ENCODE assay signal across 11 cellular contexts in genomic region chr1:75765697-75766355, GRCh38. TPM values are rescaled to one million over a fixed set of nuclear protein-coding genes. Genes with fewer than 3 reads are reported as not detected.
DNase-seq lines count a peak whose midpoint lies in the region; ATAC-seq and TF ChIP-seq lines count a peak whose summit lies in the region.
"Had no signal": no experiment of that assay in that cellular context is flagged by ENCODE, and none has a peak within 500 bp of the region (broad histone marks: within the 10 kb centered on the region; RNA-seq: fewer than 3 reads in every experiment).

No MANE protein-coding gene starts in this region.

- peak overlapping the region; percentile 69; the same call in 1 of the 2 replicates for H3K27ac ChIP-seq in RWPE1
- H3K27ac ChIP-seq: WERI-Rb-1 had no signal

- peak; percentile 90 for DNase-seq in ELR (ENCODE audit: low read depth)
- peak; percentile 67 for DNase-seq in RWPE1 (ENCODE audit: low spot score)
- DNase-seq in renal cortical epithelial cell (ENCODE audit: low read depth) = peak; percentile 66
- DNase-seq in Ammon's horn (ENCODE audit: low spot score) = no peak
- no peak for DNase-seq in activated gamma-delta T cell treated with Interleukin-2 at 50 U/mL for 16 hours
- no peak for DNase-seq in middle frontal gyrus (ENCODE audit: extremely low spot score, low spot score)
- DNase-seq: hypothalamus; stimulated activated CD4-positive, alpha-beta T cell treated with anti-CD3 and anti-CD28 coated beads, Interleukin-12 subunit alpha, Interleukin-12 subunit beta, amount 100 ng/mL, for 4 hours; WERI-Rb-1 had no signal

- CTCF ChIA-PET in RWPE1 (lab: Yijun Ruan, JAX) = interaction anchor here (0.6 kb wide), 1 partner anchor 38 kb away, joined by 3 read pairs; no protein-coding TSS in a partner anchor

- POLR2A ChIA-PET in RWPE1 (lab: Yijun Ruan, JAX; ENCODE audit: low non-redundant PET) = no interaction called here

- ATAC-seq in esophagus mucosa (peak; percentile 81), GM21825 (IDR thresholded peaks at IDR 0.05; ENCODE audit: unreplicated experiment) (no peak)

- TF ChIP-seq CTCF in RWPE1 (conservative IDR thresholded peaks at IDR 0.05; ENCODE audit: low read depth) = no peak

RNA-seq across cellular contexts. Expression of gene RABGGTB, which starts 20.2 kb away (rescaled TPM):
- total RNA-seq in esophagus mucosa (38.8 TPM), renal cortical epithelial cell (78.8 and 89.8 TPM in 2 replicates)

RNA-seq across cellular contexts. Expression of gene MSH4, which starts 30.9 kb away (rescaled TPM):
- 0.36 TPM for total RNA-seq in esophagus mucosa
- 0.17 and 0.75 TPM in 2 replicates for total RNA-seq in renal cortical epithelial cell

RNA-seq across cellular contexts. Expression of gene ACADM, which starts 41.3 kb away (rescaled TPM):
- total RNA-seq in esophagus mucosa = 39.8 TPM
- total RNA-seq in renal cortical epithelial cell = 29.5 and 70.1 TPM in 2 replicates

Comparison
In these comparisons a context has a peak if more than half of its experiments do, and no peak if none do; other contexts are left out.
1. DNase-seq: peak in ELR (single experiment), RWPE1 (single experiment) and renal cortical epithelial cell (single experiment); none in Ammon's horn (single experiment), activated gamma-delta T cell treated with Interleukin-2 at 50 U/mL for 16 hours (single experiment) and middle frontal gyrus (single experiment).